In the genomic region with DNA sequence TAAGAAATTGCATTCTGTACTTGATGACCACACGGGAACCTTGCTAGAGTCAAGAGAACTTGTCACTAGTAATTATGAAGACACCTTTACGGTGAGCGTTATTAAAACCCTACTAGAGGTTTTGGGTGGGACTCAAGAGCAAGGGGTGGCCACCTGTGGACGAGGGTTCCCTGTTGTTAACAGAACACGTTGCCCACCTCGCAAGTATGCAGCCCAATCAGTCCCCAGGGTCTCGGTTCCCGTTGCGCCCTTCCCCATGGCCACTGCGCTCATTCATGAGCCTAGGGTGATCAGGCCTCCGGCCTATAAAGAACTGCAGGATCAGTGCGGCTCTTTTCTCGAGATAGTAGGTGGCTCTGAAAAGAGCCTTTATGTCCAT, we compare ENCODE assay signal across 8 cellular contexts. TPM values are rescaled to one million over a fixed set of nuclear protein-coding genes. Genes with fewer than 3 reads are reported as not detected.
DNase-seq lines count a peak whose midpoint lies in the region; ATAC-seq, FAIRE-seq and TF ChIP-seq lines count a peak whose summit lies in the region.

No MANE protein-coding gene starts in this region.

- H3K79me2 ChIP-seq in HepG2 (ENCODE audit: insufficient read depth, low read length), result no peaks in the 10 kb centered on the region

- no peak for TF ChIP-seq EP300 in HepG2 (IDR thresholded peaks at IDR 0.05; ENCODE audit: low read depth in 2 of 2, low read length in 2 of 2)
- TF ChIP-seq EP300 in HepG2 (CRISPR knock-in tag; IDR thresholded peaks at IDR 0.05; ENCODE audit: borderline replicate concordance), result no peak

- peak overlapping the region in 2 of 3 donors; percentile 18 to 41 for H3K4me3 ChIP-seq in liver (ENCODE audit: low read depth in 1 of 3, low read length in 3 of 3)
- no peak overlapping the region for H3K4me3 ChIP-seq in HepG2 (replicated peaks in 1 of 3; ENCODE audit: insufficient read depth in 1 of 3, low read depth in 2 of 3, low read length in 3 of 3)
- peak overlapping the region; percentile 71 to 75 for H3K4me3 ChIP-seq in cardiac fibroblast (replicated peaks in 1 of 2; ENCODE audit: low read depth in 2 of 2, low read length in 2 of 2)
- H3K4me3 ChIP-seq in mononuclear cell (ENCODE audit: low read length), result peak overlapping the region; percentile 47

- intact Hi-C loops in HepG2 (cut with micrococcal nuclease; ENCODE audit: unreplicated experiment), result loop anchor here (10.0 kb wide), 1 partner anchor 972 kb away; no protein-coding TSS in a partner anchor

- ATAC-seq in HepG2 (no peak), HG03521 (IDR thresholded peaks at IDR 0.05; ENCODE audit: unreplicated experiment) (peak; percentile 6)

- TF ChIP-seq CTCF in liver (IDR thresholded peaks at IDR 0.05; ENCODE audit: low read depth, low read length, missing input control), result no peak
- no peak for TF ChIP-seq CTCF in HepG2 (CRISPR knock-in tag; IDR thresholded peaks at IDR 0.05)
- TF ChIP-seq CTCF in cardiac fibroblast (IDR thresholded peaks at IDR 0.05; ENCODE audit: low read depth, low read length), result no peak

- no peak for TF ChIP-seq RAD21 in liver (IDR thresholded peaks at IDR 0.05)
- no peak for TF ChIP-seq RAD21 in HepG2 (CRISPR knock-in tag; IDR thresholded peaks at IDR 0.05)

- H3K27me3 ChIP-seq in liver (ENCODE audit: control insufficient read depth in 4 of 4, insufficient read depth in 4 of 4, low read length in 3 of 4) (peaks cover 0 to 9% (median 3%) of the 10 kb centered on the region in 4 donors), HepG2 (ENCODE audit: control insufficient read depth in 1 of 2, insufficient read depth in 2 of 2, low read length in 2 of 2) (0 out of 5 replicates have a peak, but pooled peaks cover 0 to 2% of the 10 kb centered on the region in 2 experiments), mononuclear cell (ENCODE audit: insufficient read depth, low read length) (peaks cover 35% of the 10 kb centered on the region)

- no peak for DNase-seq in HepG2 (ENCODE audit: low spot score)
- DNase-seq in cardiac fibroblast (ENCODE audit: low read depth in 2 of 2), result peak in 1 of 2 donors; percentile 11
- no peak for DNase-seq in NCI-H128 (lab: John Stamatoyannopoulos, UW; ENCODE audit: unreplicated experiment)
- no peak for DNase-seq in midbrain (lab: John Stamatoyannopoulos, UW)
- DNase-seq in central memory CD4-positive, alpha-beta T cell, result no peak

- H3K4me1 ChIP-seq in liver (ENCODE audit: control insufficient read depth in 4 of 4, insufficient read depth in 4 of 4, low read length in 3 of 4), result peaks cover 0 to 15% (median 3%) of the 10 kb centered on the region in 4 donors
- H3K4me1 ChIP-seq in HepG2 (ENCODE audit: insufficient read depth, low read length), result peaks cover 24% of the 10 kb centered on the region
- H3K4me1 ChIP-seq in mononuclear cell (ENCODE audit: insufficient read depth, low read length), result peaks cover 38% of the 10 kb centered on the region

- in situ Hi-C loops in HepG2 (cut with HindIII; ENCODE audit: extremely low pct_ligation_motif_present, low pct_unique_long_range_greater_than_20kb), result no loop called here

- H3K9ac ChIP-seq in liver (ENCODE audit: low read depth in 1 of 2, low read length in 2 of 2) (no peak overlapping the region), HepG2 (ENCODE audit: insufficient read depth, low read depth, low read length) (no peak overlapping the region)

- POLR2A ChIA-PET in HepG2 (lab: Yijun Ruan, JAX), result no interaction called here

- no peaks in the 10 kb centered on the region for H3K36me3 ChIP-seq in liver (ENCODE audit: control insufficient read depth in 4 of 4, insufficient read depth in 3 of 4, low read depth in 1 of 4, low read length in 3 of 4)
- H3K36me3 ChIP-seq in HepG2 (replicated peaks in 1 of 2; ENCODE audit: control insufficient read depth in 1 of 2, insufficient read depth in 2 of 2, low read length in 2 of 2), result no peaks in the 10 kb centered on the region

- TF ChIP-seq POLR2A in HepG2 (IDR thresholded peaks at IDR 0.05; ENCODE audit: insufficient read depth in 1 of 2, low read depth in 2 of 2, low read length in 2 of 2), result no peak

- no peaks in the 10 kb centered on the region for H4K20me1 ChIP-seq in HepG2 (ENCODE audit: insufficient read depth, low read length)

- H3K27ac ChIP-seq in liver (ENCODE audit: low read depth in 1 of 2, low read length in 2 of 2), result peak overlapping the region in 1 of 2 donors; percentile 72
- H3K27ac ChIP-seq in HepG2 (ENCODE audit: extremely low read length, insufficient read depth, low read length), result no peak overlapping the region

- no peak overlapping the region for H3K4me2 ChIP-seq in HepG2 (ENCODE audit: low read depth, low read length)

- CTCF ChIA-PET in HepG2 (lab: Yijun Ruan, JAX; ENCODE audit: low intra/inter-chr PET ratio, low total read pairs), result no interaction called here

- no TSS peak for BruUV-seq in HepG2 (replicated peaks; lab: Mats Ljungman, UMichigan)

- no peak overlapping the region for H2AFZ ChIP-seq in HepG2 (ENCODE audit: low read length)

- 14% methylated on average over 13 of the region's 13 CpGs for WGBS in liver
- 58% methylated on average over 13 of the region's 13 CpGs for WGBS in HepG2 (ENCODE audit: low lambda C conversion rate)

- FAIRE-seq in HepG2 (lab: Jason Lieb, UNC), result no peak

- H3K9me3 ChIP-seq in liver (ENCODE audit: control insufficient read depth in 4 of 4, low read length in 3 of 4) (no peaks in the 10 kb centered on the region), HepG2 (ENCODE audit: low read length) (no peaks in the 10 kb centered on the region), mononuclear cell (ENCODE audit: low read depth, low read length) (no peaks in the 10 kb centered on the region)

RNA-seq across cellular contexts. Expression of gene RNF187, which starts 30.2 kb away (rescaled TPM):
- total RNA-seq in liver (10 to 100 TPM; 18.7 to 20.4 TPM), HepG2 (2016; rRNA removed; fragmentation: Illumina TruSeq; extraction: Trizol) (43.0 and 59.4 TPM in 2 replicates), mononuclear cell (13.7 TPM)
- polyA plus RNA-seq in liver (10 to 100 TPM; 26.7 to 32.0 TPM), HepG2 (2011; rRNA removed) (41.2 and 41.3 TPM in 2 replicates)
- total RNA-seq in HepG2 (2016; cell fraction: cytosol; rRNA removed; fragmentation: Illumina TruSeq; extraction: Trizol; ENCODE audit: low read depth), result 8.6 and 11.6 TPM in 2 replicates
- total RNA-seq in HepG2 (2016; cell fraction: insoluble cytoplasmic fraction; rRNA removed; fragmentation: Illumina TruSeq; extraction: Trizol), result 41.8 and 57.0 TPM in 2 replicates
- 21.8 and 27.3 TPM in 2 replicates for total RNA-seq in HepG2 (2016; cell fraction: membrane; rRNA removed; fragmentation: Illumina TruSeq; extraction: Trizol)
- total RNA-seq in HepG2 (2016; cell fraction: nucleus; rRNA removed; fragmentation: Illumina TruSeq; extraction: Trizol), result 22.1 and 22.9 TPM in 2 replicates
- polyA plus RNA-seq in HepG2 (2011; cell fraction: cytosol; rRNA removed), result 38.3 TPM in 2 replicates
- polyA plus RNA-seq in HepG2 (2011; cell fraction: nucleus; rRNA removed), result 22.6 and 27.4 TPM in 2 replicates
- 48.3 and 79.3 TPM in 2 replicates for polyA plus RNA-seq in HepG2 (2012)
- polyA plus RNA-seq in HepG2 (2016; cell fraction: cytosol; fragmentation: Illumina TruSeq; extraction: Trizol; ENCODE audit: low read depth), result 10.5 and 14.2 TPM in 2 replicates
- 64.2 and 75.2 TPM in 2 replicates for polyA plus RNA-seq in HepG2 (2016; cell fraction: insoluble cytoplasmic fraction; fragmentation: Illumina TruSeq; extraction: Trizol; ENCODE audit: low read depth)
- polyA plus RNA-seq in HepG2 (2016; cell fraction: membrane; fragmentation: Illumina TruSeq; extraction: Trizol; ENCODE audit: low read depth), result 22.9 and 27.3 TPM in 2 replicates
- polyA plus RNA-seq in HepG2 (2016; cell fraction: nucleus; fragmentation: Illumina TruSeq; extraction: Trizol; ENCODE audit: insufficient read depth, low read depth), result 45.5 and 53.2 TPM in 2 replicates
- 55.5 and 56.5 TPM in 2 replicates for polyA minus RNA-seq in HepG2 (2011; rRNA and poly(A)+ RNA removed; ENCODE audit: low replicate concordance)
- polyA minus RNA-seq in HepG2 (2011; cell fraction: cytosol; rRNA and poly(A)+ RNA removed), result 29.7 and 36.4 TPM in 2 replicates
- polyA minus RNA-seq in HepG2 (2011; cell fraction: nucleus; rRNA and poly(A)+ RNA removed), result 16.2 and 16.4 TPM in 2 replicates

RNA-seq across cellular contexts. Expression of gene TRIM17, which starts 40.3 kb away (rescaled TPM):
- total RNA-seq in liver (under 1 TPM in 1 of 2 donors, not detected in 1; 0.08 TPM), HepG2 (2016; rRNA removed; fragmentation: Illumina TruSeq; extraction: Trizol) (0.64 TPM in 1 of 2 replicates, not detected in the other), mononuclear cell (0.42 TPM)
- polyA plus RNA-seq in liver (under 1 TPM in 1 of 2 donors, not detected in 1; 0.49 TPM), HepG2 (2011; rRNA removed) (0.22 and 0.32 TPM in 2 replicates)
- total RNA-seq in HepG2 (2016; cell fraction: cytosol; rRNA removed; fragmentation: Illumina TruSeq; extraction: Trizol; ENCODE audit: low read depth), result not detected in 2 replicates
- 0.10 and 0.45 TPM in 2 replicates for total RNA-seq in HepG2 (2016; cell fraction: insoluble cytoplasmic fraction; rRNA removed; fragmentation: Illumina TruSeq; extraction: Trizol)
- not detected in 2 replicates for total RNA-seq in HepG2 (2016; cell fraction: membrane; rRNA removed; fragmentation: Illumina TruSeq; extraction: Trizol)
- total RNA-seq in HepG2 (2016; cell fraction: nucleus; rRNA removed; fragmentation: Illumina TruSeq; extraction: Trizol), result 0.72 and 0.81 TPM in 2 replicates
- 0.10 and 0.11 TPM in 2 replicates for polyA plus RNA-seq in HepG2 (2011; cell fraction: cytosol; rRNA removed)
- 1.6 and 1.9 TPM in 2 replicates for polyA plus RNA-seq in HepG2 (2011; cell fraction: nucleus; rRNA removed)
- polyA plus RNA-seq in HepG2 (2012), result 0.24 and 0.27 TPM in 2 replicates
- polyA plus RNA-seq in HepG2 (2016; cell fraction: cytosol; fragmentation: Illumina TruSeq; extraction: Trizol; ENCODE audit: low read depth), result not detected in 2 replicates
- 0.14 and 0.22 TPM in 2 replicates for polyA plus RNA-seq in HepG2 (2016; cell fraction: insoluble cytoplasmic fraction; fragmentation: Illumina TruSeq; extraction: Trizol; ENCODE audit: low read depth)
- not detected in 2 replicates for polyA plus RNA-seq in HepG2 (2016; cell fraction: membrane; fragmentation: Illumina TruSeq; extraction: Trizol; ENCODE audit: low read depth)
- polyA plus RNA-seq in HepG2 (2016; cell fraction: nucleus; fragmentation: Illumina TruSeq; extraction: Trizol; ENCODE audit: insufficient read depth, low read depth), result 1.2 and 1.4 TPM in 2 replicates
- polyA minus RNA-seq in HepG2 (2011; rRNA and poly(A)+ RNA removed; ENCODE audit: low replicate concordance), result 0.58 TPM in 1 of 2 replicates, not detected in the other
- not detected in 2 replicates for polyA minus RNA-seq in HepG2 (2011; cell fraction: cytosol; rRNA and poly(A)+ RNA removed)
- 0.64 and 0.75 TPM in 2 replicates for polyA minus RNA-seq in HepG2 (2011; cell fraction: nucleus; rRNA and poly(A)+ RNA removed)

RNA-seq across cellular contexts. Expression of gene TRIM11, which starts 50.4 kb away (rescaled TPM):
- total RNA-seq in liver (10 to 100 TPM in 1 of 2 donors, 1 to 10 TPM in 1; 8.9 to 15.8 TPM), HepG2 (2016; rRNA removed; fragmentation: Illumina TruSeq; extraction: Trizol) (9.7 and 16.1 TPM in 2 replicates), mononuclear cell (34.5 TPM)
- polyA plus RNA-seq in liver (1 to 10 TPM; 2.6 to 5.7 TPM), HepG2 (2011; rRNA removed) (6.3 and 8.8 TPM in 2 replicates)
- 8.8 and 9.6 TPM in 2 replicates for total RNA-seq in HepG2 (2016; cell fraction: cytosol; rRNA removed; fragmentation: Illumina TruSeq; extraction: Trizol; ENCODE audit: low read depth)
- total RNA-seq in HepG2 (2016; cell fraction: insoluble cytoplasmic fraction; rRNA removed; fragmentation: Illumina TruSeq; extraction: Trizol), result 10.0 and 15.4 TPM in 2 replicates
- 12.1 and 13.4 TPM in 2 replicates for total RNA-seq in HepG2 (2016; cell fraction: membrane; rRNA removed; fragmentation: Illumina TruSeq; extraction: Trizol)
- 16.6 and 19.2 TPM in 2 replicates for total RNA-seq in HepG2 (2016; cell fraction: nucleus; rRNA removed; fragmentation: Illumina TruSeq; extraction: Trizol)
- 4.7 and 6.1 TPM in 2 replicates for polyA plus RNA-seq in HepG2 (2011; cell fraction: cytosol; rRNA removed)
- polyA plus RNA-seq in HepG2 (2011; cell fraction: nucleus; rRNA removed), result 33.2 and 33.5 TPM in 2 replicates
- polyA plus RNA-seq in HepG2 (2012), result 7.8 and 13.4 TPM in 2 replicates
- 1.3 and 1.5 TPM in 2 replicates for polyA plus RNA-seq in HepG2 (2016; cell fraction: cytosol; fragmentation: Illumina TruSeq; extraction: Trizol; ENCODE audit: low read depth)
- 9.6 and 11.4 TPM in 2 replicates for polyA plus RNA-seq in HepG2 (2016; cell fraction: insoluble cytoplasmic fraction; fragmentation: Illumina TruSeq; extraction: Trizol; ENCODE audit: low read depth)
- polyA plus RNA-seq in HepG2 (2016; cell fraction: membrane; fragmentation: Illumina TruSeq; extraction: Trizol; ENCODE audit: low read depth), result 2.2 and 2.7 TPM in 2 replicates
- polyA plus RNA-seq in HepG2 (2016; cell fraction: nucleus; fragmentation: Illumina TruSeq; extraction: Trizol; ENCODE audit: insufficient read depth, low read depth), result 33.8 and 38.7 TPM in 2 replicates
- 19.6 and 39.2 TPM in 2 replicates for polyA minus RNA-seq in HepG2 (2011; rRNA and poly(A)+ RNA removed; ENCODE audit: low replicate concordance)
- polyA minus RNA-seq in HepG2 (2011; cell fraction: cytosol; rRNA and poly(A)+ RNA removed), result 6.6 and 7.0 TPM in 2 replicates
- 17.0 and 20.8 TPM in 2 replicates for polyA minus RNA-seq in HepG2 (2011; cell fraction: nucleus; rRNA and poly(A)+ RNA removed)

Comparison
In these comparisons a context has a peak if more than half of its experiments do, and no peak if none do; other contexts are left out.
1. H3K4me3 ChIP-seq: peak in liver (2 of 3), cardiac fibroblast (2 of 2) and mononuclear cell (single experiment); none in HepG2 (0 of 3).